Comparison of ENCODE assay signal across 28 cellular contexts in the genomic region with DNA sequence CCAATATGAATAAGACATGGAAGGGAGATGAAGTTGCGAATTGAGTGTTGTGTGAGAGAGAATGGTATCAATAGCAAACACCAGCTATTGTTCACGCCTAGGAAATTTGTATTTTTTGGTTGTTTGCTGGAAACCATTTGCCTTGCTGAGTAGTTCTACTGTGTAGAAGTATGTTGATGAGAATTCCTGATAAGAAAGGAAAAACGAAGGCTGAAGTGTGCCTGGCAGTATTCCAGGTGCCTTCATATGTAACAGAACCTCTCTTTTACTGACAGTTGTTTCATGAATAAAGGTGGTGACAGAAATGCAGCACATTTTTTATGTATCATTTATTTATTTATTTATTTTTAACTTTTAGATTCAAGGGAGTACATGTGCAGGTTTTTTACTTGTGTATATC.
"Had no signal": no experiment of that assay in that cellular context is flagged by ENCODE, and none has a peak within 500 bp of the region (broad histone marks: within the 10 kb centered on the region; RNA-seq: fewer than 3 reads in every experiment).

No MANE protein-coding gene starts in this region.

- DNase-seq: activated CD4-positive, alpha-beta T cell treated with anti-CD3 and anti-CD28 coated beads for 48 hours; activated CD4-positive, alpha-beta T cell treated with anti-CD3 and anti-CD28 coated beads, Interleukin-2, amount 50 U/mL, for 4 hours; activated CD4-positive, CD25-positive, alpha-beta regulatory T cell treated with anti-CD3 and anti-CD28 coated beads, Interleukin-2, amount 50 U/mL, for 72 hours; activated CD8-positive, alpha-beta memory T cell treated with anti-CD3 and anti-CD28 coated beads, Interleukin-2, amount 50 U/mL, for 48 hours; activated CD8-positive, alpha-beta T cell treated with anti-CD3 and anti-CD28 coated beads, Interleukin-2, amount 10 ng/mL, durations not matched to agents 7 days and 5 days; activated effector memory CD4-positive, alpha-beta T cell treated with Interleukin-2 at 50 U/mL for 16 hours; activated naive CD4-positive, alpha-beta T cell; activated T-cell treated with anti-CD3 and anti-CD28 coated beads, Interleukin-2, amount 50 U/mL, for 1 hour; amygdala; Karpas-422; NCI-H1105 treated with DMSO at 0.1 percent for 48 hours; NCI-H146; NCI-H187 treated with DMSO at 0.1 percent for 48 hours; NCI-H2081 treated with DMSO at 0.1 percent for 48 hours; NCI-H2171 treated with DMSO at 0.1 percent for 48 hours; NCI-H226; NCI-H510A; NCI-H526 treated with DMSO at 0.1 percent for 48 hours; NCI-H82; RPMI8226; SW 1271 had no signal

- H3K9me3 Mint-ChIP-seq: activated naive CD4-positive, alpha-beta T cell treated with anti-CD3 and anti-CD28 coated beads, Interleukin-2, amount 50 U/mL, for 24 hours; activated T-helper 1 cell treated with anti-CD3 and anti-CD28 coated beads, Interleukin-12 subunit alpha, Interleukin-12 subunit beta, Interleukin-2, Interleukin-4 antibody, amounts not matched to agents 30 ng/mL and 10 ng/mL and 1 ng/mL, durations not matched to agents 14 hours and 24 hours and 36 hours; brain had no signal

- H3K4me1 Mint-ChIP-seq: brain had no signal

- H3K27ac ChIP-seq: SK-N-MC had no signal

- ATAC-seq: activated CD8-positive, alpha-beta T cell treated with anti-CD3 and anti-CD28 coated beads, Interleukin-2, amount 10 ng/mL, durations not matched to agents 7 days and 5 days; Panc1; Right ventricle myocardium inferior; WTC11 had no signal

- H3K27ac Mint-ChIP-seq: activated CD8-positive, alpha-beta T cell treated with anti-CD3 and anti-CD28 coated beads, Interleukin-2, amount 10 ng/mL, durations not matched to agents 7 days and 5 days; activated naive CD4-positive, alpha-beta T cell treated with anti-CD3 and anti-CD28 coated beads, Interleukin-2, amount 50 U/mL, for 24 hours; activated T-helper 1 cell treated with anti-CD3 and anti-CD28 coated beads, Interleukin-12 subunit alpha, Interleukin-12 subunit beta, Interleukin-2, Interleukin-4 antibody, amounts not matched to agents 30 ng/mL and 10 ng/mL and 1 ng/mL, durations not matched to agents 14 hours and 24 hours and 36 hours; brain; WTC11 had no signal

- H3K27me3 Mint-ChIP-seq: activated naive CD4-positive, alpha-beta T cell treated with anti-CD3 and anti-CD28 coated beads, Interleukin-2, amount 50 U/mL, for 24 hours; brain had no signal

- H3K4me3 Mint-ChIP-seq: activated CD8-positive, alpha-beta T cell treated with anti-CD3 and anti-CD28 coated beads, Interleukin-2, amount 10 ng/mL, durations not matched to agents 7 days and 5 days; activated naive CD4-positive, alpha-beta T cell treated with anti-CD3 and anti-CD28 coated beads, Interleukin-2, amount 50 U/mL, for 24 hours; activated T-helper 1 cell treated with anti-CD3 and anti-CD28 coated beads, Interleukin-12 subunit alpha, Interleukin-12 subunit beta, Interleukin-2, Interleukin-4 antibody, amounts not matched to agents 30 ng/mL and 10 ng/mL and 1 ng/mL, durations not matched to agents 14 hours and 24 hours and 36 hours; brain; WTC11 had no signal

- H3K4me3 ChIP-seq: SK-N-MC had no signal
